ENCODE assay signal across 17 cellular contexts in genomic region chrX:32745323-32745722, GRCh38.
A peak's percentile ranks its signal among the peaks of the same experiment; 100 is the strongest.
DNase-seq lines count a peak whose midpoint lies in the region; ATAC-seq and TF ChIP-seq lines count a peak whose summit lies in the region.
"Had no signal": no experiment of that assay in that cellular context is flagged by ENCODE, and none has a peak within 500 bp of the region (broad histone marks: within the 10 kb centered on the region; RNA-seq: fewer than 3 reads in every experiment).

No MANE protein-coding gene starts in this region.

- H3K4me3 ChIP-seq in MG63, result peak overlapping the region; percentile 10; the same call in 1 of the 2 replicates
- no peak overlapping the region for H3K4me3 ChIP-seq in OCI-LY7 (ENCODE audit: low read depth, low read length, poor library complexity, severe bottlenecking)
- H3K4me3 ChIP-seq in epithelial cell of esophagus (ENCODE audit: low read length), result no peak overlapping the region
- H3K4me3 ChIP-seq in psoas muscle, result no peak overlapping the region

- 21 to 25% (median 22%) methylated on average over 2 of the region's 2 CpGs for WGBS in psoas muscle, 3 donors

- no peaks in the 10 kb centered on the region for H3K9me3 ChIP-seq in MG63
- no peaks in the 10 kb centered on the region for H3K9me3 ChIP-seq in OCI-LY7 (ENCODE audit: low read length)
- H3K9me3 ChIP-seq in psoas muscle, result no peaks in the 10 kb centered on the region

- H3K27ac ChIP-seq in OCI-LY7 (ENCODE audit: low read depth, low read length, poor library complexity, severe bottlenecking), result no peak overlapping the region
- H3K27ac ChIP-seq in psoas muscle, result peak overlapping the region; percentile 5

- H3K4me1 ChIP-seq in OCI-LY7 (ENCODE audit: insufficient read depth, low read length, poor library complexity, severe bottlenecking) (no peaks in the 10 kb centered on the region), psoas muscle (no peaks in the 10 kb centered on the region)

- H3K4me2 ChIP-seq in OCI-LY7 (ENCODE audit: low read length), result no peak overlapping the region

- DNase-seq in MG63, result no peak
- DNase-seq in OCI-LY7 (ENCODE audit: low spot score), result no peak
- DNase-seq in epithelial cell of esophagus (ENCODE audit: low read depth), result peak; percentile 24
- DNase-seq in psoas muscle, result no peak
- DNase-seq in activated CD4-positive, alpha-beta T cell treated with anti-CD3 and anti-CD28 coated beads for 48 hours, result no peak
- no peak for DNase-seq in NOMO-1 (lab: John Stamatoyannopoulos, UW; ENCODE audit: unreplicated experiment in 2 of 2)
- no peak for DNase-seq in NCI-H2196 treated with DMSO at 0.1 percent for 48 hours (lab: John Stamatoyannopoulos, UW; ENCODE audit: unreplicated experiment)
- DNase-seq: ACHN; C1 segment of cervical spinal cord; CD8-positive, alpha-beta memory T cell; DMS79; KG1; NCI-H1436; NCI-H1930; NCI-H2171; NCI-H510A; NCI-H774 had no signal

- CTCF ChIA-PET in OCI-LY7 (lab: Charles Lee; ENCODE audit: unreplicated experiment), result no interaction called here

- H3K79me2 ChIP-seq in OCI-LY7 (ENCODE audit: insufficient read depth, low read depth, low read length), result no peaks in the 10 kb centered on the region

- H3K27me3 ChIP-seq in MG63, result no peaks in the 10 kb centered on the region
- no peaks in the 10 kb centered on the region for H3K27me3 ChIP-seq in psoas muscle (ENCODE audit: insufficient read depth in 3 of 3, low read length in 2 of 3)

- peak overlapping the region; percentile 36; the same call in 1 of the 2 replicates for H2AFZ ChIP-seq in OCI-LY7 (ENCODE audit: low read length)

- intact Hi-C loops in OCI-LY7 (cut with micrococcal nuclease; ENCODE audit: unreplicated experiment), result no loop called here
- intact Hi-C loops in psoas muscle (cut with DNase I), result no loop called here

- H4K20me1 ChIP-seq in OCI-LY7 (ENCODE audit: insufficient read depth, low read length), result no peaks in the 10 kb centered on the region

- no peaks in the 10 kb centered on the region for H3K36me3 ChIP-seq in MG63
- H3K36me3 ChIP-seq in OCI-LY7 (ENCODE audit: insufficient read depth, low read length), result no peaks in the 10 kb centered on the region
- H3K36me3 ChIP-seq in psoas muscle (ENCODE audit: insufficient read depth in 1 of 2, low read depth in 1 of 2), result no peaks in the 10 kb centered on the region

- TF ChIP-seq CTCF in OCI-LY7 (conservative IDR thresholded peaks at IDR 0.05; ENCODE audit: low read length) (no peak), epithelial cell of esophagus (IDR thresholded peaks at IDR 0.05; ENCODE audit: insufficient read depth, low read depth, low read length, missing control alignments) (no peak), psoas muscle (IDR thresholded peaks at IDR 0.05) (no peak)

- no TSS peak for BruUV-seq in OCI-LY7 (replicated peaks; lab: Mats Ljungman, UMichigan)

- ATAC-seq in psoas muscle, result no peak

- POLR2A ChIA-PET in OCI-LY7 (lab: Charles Lee), result interaction anchor here (1.1 kb wide), 1 partner anchor 11 kb away, joined by 3 read pairs; no protein-coding TSS in a partner anchor

- no peaks in the 10 kb centered on the region for H3K9me2 ChIP-seq in OCI-LY7 (ENCODE audit: insufficient read depth, low read length)
